1 cellular context compared by ENCODE assay signal in the genomic region with DNA sequence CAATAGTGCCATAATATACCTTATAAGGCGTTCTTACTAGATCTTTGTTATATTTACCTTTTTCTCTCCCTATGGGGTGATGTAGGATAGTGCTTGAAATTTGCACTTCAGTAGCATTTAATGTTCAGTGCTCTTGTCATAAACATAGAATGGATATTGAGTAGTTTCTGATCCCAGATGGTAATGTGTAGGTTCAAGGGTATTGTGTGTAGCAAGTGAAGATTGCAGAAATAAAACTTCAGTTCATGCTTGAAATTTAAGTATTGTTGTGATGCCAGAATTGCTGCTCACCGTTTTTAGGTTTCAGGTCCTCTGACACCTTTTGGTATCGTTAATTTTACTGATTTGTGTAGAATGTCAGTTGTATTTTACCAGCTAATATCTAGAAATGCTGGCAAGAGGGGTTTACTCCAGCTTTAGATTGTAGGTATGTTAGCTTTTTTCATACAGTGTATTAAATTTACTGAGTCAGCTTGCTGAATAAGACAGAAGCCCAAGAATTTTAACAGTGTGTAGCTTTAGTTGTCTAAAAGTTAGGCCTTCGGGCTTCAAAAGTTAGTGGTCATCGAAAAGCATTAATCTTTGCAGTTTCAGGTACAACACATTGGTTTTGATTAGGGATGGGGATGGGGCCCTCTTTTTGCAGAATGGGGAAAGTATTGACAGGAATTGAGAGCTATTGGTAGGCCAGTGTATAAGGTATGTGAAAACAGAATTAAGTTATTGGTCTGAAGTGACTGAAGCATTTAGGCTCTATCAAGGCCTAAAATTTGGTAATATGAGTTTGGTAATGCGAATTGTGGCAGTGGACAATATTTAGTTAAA.
TF ChIP-seq lines count a peak whose summit lies in the region.

No MANE protein-coding gene starts in this region.

TF ChIP-seq in GM12878, 131 proteins besides CTCF, POLR2A, EP300 and RAD21:
- TF ChIP-seq ZNF384 (IDR thresholded peaks at IDR 0.05; ENCODE audit: borderline replicate concordance, low read depth, low read length) = no peak
- TF ChIP-seq SMARCA5 (IDR thresholded peaks at IDR 0.05) = no peak
- TF ChIP-seq CHD4 (IDR thresholded peaks at IDR 0.05) = no peak
- TF ChIP-seq, protein P1, sequence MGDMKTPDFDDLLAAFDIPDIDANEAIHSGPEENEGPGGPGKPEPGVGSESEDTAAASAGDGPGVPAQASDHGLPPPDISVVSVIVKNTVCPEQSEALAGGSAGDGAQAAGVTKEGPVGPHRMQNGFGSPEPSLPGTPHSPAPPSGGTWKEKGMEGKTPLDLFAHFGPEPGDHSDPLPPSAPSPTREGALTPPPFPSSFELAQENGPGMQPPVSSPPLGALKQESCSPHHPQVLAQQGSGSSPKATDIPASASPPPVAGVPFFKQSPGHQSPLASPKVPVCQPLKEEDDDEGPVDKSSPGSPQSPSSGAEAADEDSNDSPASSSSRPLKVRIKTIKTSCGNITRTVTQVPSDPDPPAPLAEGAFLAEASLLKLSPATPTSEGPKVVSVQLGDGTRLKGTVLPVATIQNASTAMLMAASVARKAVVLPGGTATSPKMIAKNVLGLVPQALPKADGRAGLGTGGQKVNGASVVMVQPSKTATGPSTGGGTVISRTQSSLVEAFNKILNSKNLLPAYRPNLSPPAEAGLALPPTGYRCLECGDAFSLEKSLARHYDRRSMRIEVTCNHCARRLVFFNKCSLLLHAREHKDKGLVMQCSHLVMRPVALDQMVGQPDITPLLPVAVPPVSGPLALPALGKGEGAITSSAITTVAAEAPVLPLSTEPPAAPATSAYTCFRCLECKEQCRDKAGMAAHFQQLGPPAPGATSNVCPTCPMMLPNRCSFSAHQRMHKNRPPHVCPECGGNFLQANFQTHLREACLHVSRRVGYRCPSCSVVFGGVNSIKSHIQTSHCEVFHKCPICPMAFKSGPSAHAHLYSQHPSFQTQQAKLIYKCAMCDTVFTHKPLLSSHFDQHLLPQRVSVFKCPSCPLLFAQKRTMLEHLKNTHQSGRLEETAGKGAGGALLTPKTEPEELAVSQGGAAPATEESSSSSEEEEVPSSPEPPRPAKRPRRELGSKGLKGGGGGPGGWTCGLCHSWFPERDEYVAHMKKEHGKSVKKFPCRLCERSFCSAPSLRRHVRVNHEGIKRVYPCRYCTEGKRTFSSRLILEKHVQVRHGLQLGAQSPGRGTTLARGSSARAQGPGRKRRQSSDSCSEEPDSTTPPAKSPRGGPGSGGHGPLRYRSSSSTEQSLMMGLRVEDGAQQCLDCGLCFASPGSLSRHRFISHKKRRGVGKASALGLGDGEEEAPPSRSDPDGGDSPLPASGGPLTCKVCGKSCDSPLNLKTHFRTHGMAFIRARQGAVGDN (IDR thresholded peaks at IDR 0.05) = no peak
- TF ChIP-seq TARDBP (IDR thresholded peaks at IDR 0.05; ENCODE audit: borderline replicate concordance) = no peak
- TF ChIP-seq CBFB (IDR thresholded peaks at IDR 0.05; ENCODE audit: low read depth) = no peak
- TF ChIP-seq RAD51 (IDR thresholded peaks at IDR 0.05) = no peak
- no peak for TF ChIP-seq SMAD5 (IDR thresholded peaks at IDR 0.05; ENCODE audit: low read depth)
- no peak for TF ChIP-seq STAT1 (conservative IDR thresholded peaks at IDR 0.05)
- no peak for TF ChIP-seq EED (IDR thresholded peaks at IDR 0.05; ENCODE audit: low read depth)
- TF ChIP-seq CHD2 (IDR thresholded peaks at IDR 0.05; ENCODE audit: borderline replicate concordance, low read depth, low read length) = no peak
- TF ChIP-seq ESRRA (IDR thresholded peaks at IDR 0.05; ENCODE audit: low read length) = no peak
- no peak for TF ChIP-seq SUZ12 (IDR thresholded peaks at IDR 0.05; ENCODE audit: unreplicated experiment)
